ENCODE assay signal across 12 cellular contexts in genomic region chrX:16619024-16619423, GRCh38. TPM values are rescaled to one million over a fixed set of nuclear protein-coding genes. Genes with fewer than 3 reads are reported as not detected.
"Had no signal": no experiment of that assay in that cellular context is flagged by ENCODE, and none has a peak within 500 bp of the region (broad histone marks: within the 10 kb centered on the region; RNA-seq: fewer than 3 reads in every experiment).

No MANE protein-coding gene starts in this region.

- H3K4me1 ChIP-seq: HAP-1 had no signal

- H3K4me3 ChIP-seq: GM23248, GM23338, HAP-1 had no signal

- ATAC-seq: GM23338, HCT116 had no signal

- H3K27ac ChIP-seq: GM23248 had no signal

- DNase-seq: GM23248, GOT3, H7, H9, HCEC 1CT, HFFc6 had no signal

- FAIRE-seq: H54 had no signal

RNA-seq across cellular contexts. Expression of gene S100G, which starts 30.9 kb away (rescaled TPM):
- total RNA-seq: GM23248, GM23338, H1, H4, H7, H9, HFFc6 had no signal
- polyA plus RNA-seq: GM23248, GM23338, H1 had no signal
